21 cellular contexts compared by ENCODE assay signal in the genomic region with DNA sequence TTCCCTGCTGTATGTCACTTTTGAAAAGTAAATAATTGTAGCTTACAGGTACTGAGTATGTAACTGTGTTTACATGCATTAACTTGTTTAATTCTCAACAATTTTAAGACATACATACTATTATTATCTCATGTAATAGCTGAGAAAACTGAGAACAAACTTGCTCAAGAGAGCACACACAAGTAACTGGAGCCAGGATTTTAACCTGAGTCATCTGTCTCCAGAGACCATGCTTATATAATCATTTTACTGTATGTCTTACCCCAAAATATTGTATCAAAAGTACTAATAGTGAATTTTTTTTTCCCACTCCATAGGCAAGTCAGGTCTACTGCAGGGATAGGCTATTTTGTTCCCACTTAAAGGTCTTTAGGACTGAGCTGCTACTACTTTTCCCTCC.
"Had no signal": no experiment of that assay in that cellular context is flagged by ENCODE, and none has a peak within 500 bp of the region (broad histone marks: within the 10 kb centered on the region; RNA-seq: fewer than 3 reads in every experiment).

No MANE protein-coding gene starts in this region.

- H3K27me3 ChIP-seq: ascending aorta, body of pancreas had no signal

- DNase-seq: activated B cell treated with CpG ODN at 0.5 μM for 24 hours; activated CD4-positive, alpha-beta T cell treated with anti-CD3 and anti-CD28 coated beads for 1 hour; activated CD4-positive, alpha-beta T cell treated with anti-CD3 and anti-CD28 coated beads, Interleukin-2, amount 10 ng/mL, durations not matched to agents 24 days and 14 days; activated CD4-positive, alpha-beta T cell treated with anti-CD3 and anti-CD28 coated beads, Interleukin-2, amount 50 U/mL, for 48 hours; activated CD8-positive, alpha-beta memory T cell treated with anti-CD3 and anti-CD28 coated beads, Interleukin-2, amount 10 ng/mL, durations not matched to agents 7 days and 5 days; activated effector memory CD4-positive, alpha-beta T cell treated with Interleukin-2 at 50 U/mL for 16 hours; activated naive CD4-positive, alpha-beta T cell; activated T-cell treated with anti-CD3 and anti-CD28 coated beads, Interleukin-2, amount 50 U/mL, for 24 hours; amniotic stem cell; body of pancreas; MM.1S; NCI-H1105 treated with DMSO at 0.1 percent for 48 hours; NCI-H1436 treated with DMSO at 0.1 percent for 48 hours; NCI-H187; NCI-H2081; NCI-H524 treated with DMSO at 0.1 percent for 48 hours; NCI-H82; SIG-M5; T-helper 17 cell; T-helper 9 cell had no signal

- H3K4me1 ChIP-seq: ascending aorta, body of pancreas had no signal

- H3K9me3 ChIP-seq: ascending aorta, body of pancreas had no signal

- H3K4me3 ChIP-seq: ascending aorta, body of pancreas had no signal

- ATAC-seq: activated CD8-positive, alpha-beta memory T cell treated with anti-CD3 and anti-CD28 coated beads, Interleukin-2, amount 10 ng/mL, durations not matched to agents 7 days and 5 days; body of pancreas; T-helper 17 cell had no signal

- H3K27ac ChIP-seq: ascending aorta, body of pancreas had no signal
